ENCODE assay signal across 25 cellular contexts in genomic region chr3:46862689-46863020, GRCh38. TPM values are rescaled to one million over a fixed set of nuclear protein-coding genes. Genes with fewer than 3 reads are reported as not detected.
DNase-seq lines count a peak whose midpoint lies in the region; ATAC-seq and TF ChIP-seq lines count a peak whose summit lies in the region.
"Had no signal": no experiment of that assay in that cellular context is flagged by ENCODE, and none has a peak within 500 bp of the region (broad histone marks: within the 10 kb centered on the region; RNA-seq: fewer than 3 reads in every experiment).

No MANE protein-coding gene starts in this region.

- peak overlapping the region; percentile 70 for H3K4me3 ChIP-seq in left ventricle myocardium inferior
- H3K4me3 ChIP-seq in right cardiac atrium (ENCODE audit: low read length): peak overlapping the region; percentile 2
- peak overlapping the region; percentile 53 for H3K4me3 ChIP-seq in psoas muscle
- no peak overlapping the region for H3K4me3 ChIP-seq in colonic mucosa
- H3K4me3 ChIP-seq: GM12878, HAP-1, SJCRH30 had no signal

- TF ChIP-seq CTCF in left ventricle myocardium inferior (IDR thresholded peaks at IDR 0.05; ENCODE audit: borderline replicate concordance) (no peak), psoas muscle (IDR thresholded peaks at IDR 0.05) (no peak), colonic mucosa (IDR thresholded peaks at IDR 0.05) (no peak)

- H3K9me3 ChIP-seq in left ventricle myocardium inferior (replicated peaks): no peaks in the 10 kb centered on the region
- no peaks in the 10 kb centered on the region for H3K9me3 ChIP-seq in right cardiac atrium (ENCODE audit: control insufficient read depth, low read length)
- H3K9me3 ChIP-seq in psoas muscle: no peaks in the 10 kb centered on the region
- no peaks in the 10 kb centered on the region for H3K9me3 ChIP-seq in colonic mucosa
- H3K9me3 ChIP-seq: BE2C, Caco-2, HAP-1, SJCRH30 had no signal

- H3K27me3 ChIP-seq in left ventricle myocardium inferior (ENCODE audit: low read depth): no peaks in the 10 kb centered on the region
- no peaks in the 10 kb centered on the region for H3K27me3 ChIP-seq in right cardiac atrium (ENCODE audit: control insufficient read depth, insufficient read depth)
- no peaks in the 10 kb centered on the region for H3K27me3 ChIP-seq in psoas muscle (ENCODE audit: insufficient read depth in 3 of 3, low read length in 2 of 3)
- H3K27me3 ChIP-seq in colonic mucosa: no peaks in the 10 kb centered on the region
- H3K27me3 ChIP-seq: BE2C, SJCRH30 had no signal

- no peak for ATAC-seq in Right ventricle myocardium superior (ENCODE audit: poor library complexity)
- no peak for ATAC-seq in right cardiac atrium
- ATAC-seq in psoas muscle: no peak
- ATAC-seq in HG03108 (IDR thresholded peaks at IDR 0.05; ENCODE audit: unreplicated experiment): no peak
- ATAC-seq: GM12878 had no signal

- H3K9ac ChIP-seq in colonic mucosa (ENCODE audit: low read depth in 2 of 2, low read length in 2 of 2): no peak overlapping the region

- WGBS in right cardiac atrium: 73% methylated on average over 4 of the region's 4 CpGs
- WGBS in psoas muscle, 3 donors: 46 to 53% (median 51%) methylated on average over 4 of the region's 4 CpGs

- H3K4me1 ChIP-seq in left ventricle myocardium inferior (peaks cover 80% of the 10 kb centered on the region), right cardiac atrium (ENCODE audit: control insufficient read depth, insufficient read depth, low read length) (peaks cover 12% of the 10 kb centered on the region), psoas muscle (peaks cover 17% of the 10 kb centered on the region), colonic mucosa (no peaks in the 10 kb centered on the region)
- H3K4me1 ChIP-seq: BE2C, HAP-1, SJCRH30 had no signal

- H3K36me3 ChIP-seq in left ventricle myocardium inferior: peaks cover 46% of the 10 kb centered on the region
- peaks cover 0 to 6% of the 10 kb centered on the region in 2 donors for H3K36me3 ChIP-seq in psoas muscle (ENCODE audit: insufficient read depth in 1 of 2, low read depth in 1 of 2)
- H3K36me3 ChIP-seq in colonic mucosa: no peaks in the 10 kb centered on the region
- H3K36me3 ChIP-seq: BE2C, HAP-1, SJCRH30 had no signal

- intact Hi-C loops in left ventricle myocardium inferior (cut with micrococcal nuclease): loop anchor here (5.0 kb wide), 1 partner anchor 35 kb away; no protein-coding TSS in a partner anchor
- intact Hi-C loops in Right ventricle myocardium superior (cut with DNase I): no loop called here
- intact Hi-C loops in right cardiac atrium (cut with DNase I): loop anchor here in 2 of 4 donors (5.0 to 10.0 kb wide), 2 partner anchors 35 to 158 kb away; partner anchors contain the start of gene TMIE (in 1 of the 2)
- intact Hi-C loops in psoas muscle (cut with DNase I): loop anchor here in 1 of 2 donors (10.0 kb wide), 1 partner anchor 158 kb away; the partner anchor contains the start of gene TMIE
- intact Hi-C loops in colonic mucosa (cut with DNase I): no loop called here

- peak overlapping the region; percentile 95 for H3K27ac ChIP-seq in left ventricle myocardium inferior (replicated peaks)
- H3K27ac ChIP-seq in right cardiac atrium (ENCODE audit: low read length): peak overlapping the region; percentile 71
- peak overlapping the region; percentile 81 for H3K27ac ChIP-seq in psoas muscle
- no peak overlapping the region for H3K27ac ChIP-seq in colonic mucosa
- H3K27ac ChIP-seq: HL-60, RWPE1, SJCRH30 had no signal

- peak; percentile 14 for DNase-seq in left ventricle myocardium inferior
- no peak for DNase-seq in Right ventricle myocardium superior
- peak in 2 of 3 donors; percentile 2 to 16 for DNase-seq in right cardiac atrium
- no peak for DNase-seq in psoas muscle
- no peak for DNase-seq in SW 1271 (lab: John Stamatoyannopoulos, UW)
- DNase-seq in colonic mucosa: no peak
- DNase-seq: BE2C; CD4-positive, alpha-beta T cell; DMS 273 treated with DMSO at 0.1 percent for 48 hours; DND-41; KG1; NCI-H1105; NCI-H2029 treated with DMSO at 0.1 percent for 48 hours; NCI-H226; NCI-H510A treated with DMSO at 0.1 percent for 48 hours; NCI-H748 treated with DMSO at 0.1 percent for 48 hours; SJCRH30 had no signal

RNA-seq across cellular contexts. Expression of gene MYL3, which starts 0.6 kb away (rescaled TPM):
- total RNA-seq in left ventricle myocardium inferior (7,440 TPM), Right ventricle myocardium superior (10,727 TPM), right cardiac atrium (100 to 1,000 TPM in 3 of 4 donors, 10 to 100 TPM in 1; 42.7 to 442 (median 293) TPM), psoas muscle (1,000 to 10,000 TPM in 2 of 4 donors, 100 to 1,000 TPM in 2; 395 to 2,071 (median 1,091) TPM), colonic mucosa (1 to 10 TPM in 1 of 2 donors, not detected in 1; 1.7 TPM)
- polyA plus RNA-seq in right cardiac atrium (1,012 TPM), psoas muscle (1,000 to 10,000 TPM in 2 of 3 donors, 100 to 1,000 TPM in 1; 555 to 3,091 (median 2,834) TPM)
- total RNA-seq: A673; CD4-positive, alpha-beta T cell; GM12878; HT-29; SJCRH30 had no signal

RNA-seq across cellular contexts. Expression of gene PTH1R, which starts 14.9 kb away (rescaled TPM):
- total RNA-seq in left ventricle myocardium inferior: 6.4 TPM
- total RNA-seq in Right ventricle myocardium superior: 11.8 TPM
- total RNA-seq in right cardiac atrium: 10 to 100 TPM in 3 of 4 donors, 1 to 10 TPM in 1; 9.3 to 15.6 (median 12.6) TPM
- polyA plus RNA-seq in right cardiac atrium: 18.5 TPM
- total RNA-seq in psoas muscle: 1 to 10 TPM; 1.1 to 5.9 (median 4.1) TPM
- polyA plus RNA-seq in psoas muscle: 1 to 10 TPM; 4.0 to 5.2 (median 4.2) TPM
- total RNA-seq in colonic mucosa: under 1 TPM; 0.69 to 0.86 TPM
- total RNA-seq: CD4-positive, alpha-beta T cell; GM12878; HT-29 had no signal
- polyA plus RNA-seq: GM12878 had no signal

Comparison
In these comparisons a context has a peak if more than half of its experiments do, and no peak if none do; other contexts are left out.
1. DNase-seq: peak in left ventricle myocardium inferior (single experiment) and right cardiac atrium (2 of 3); none in Right ventricle myocardium superior (single experiment), psoas muscle (0 of 2), SW 1271 (0 of 2) and colonic mucosa (single experiment).
2. RNA of gene MYL3, which starts 0.6 kb away (total RNA-seq): 10,727 TPM in Right ventricle myocardium superior (single experiment), 7,440 TPM in left ventricle myocardium inferior (single experiment), 395 to 2,071 TPM in psoas muscle and 42.7 to 442 TPM in right cardiac atrium; 1.7 TPM in colonic mucosa; every median in the first group is over 10 times any median in the second.